1 cellular context compared by ENCODE assay signal in genomic region chr7:22128528-22128920, GRCh38.
TF ChIP-seq lines count a peak whose summit lies in the region.

No MANE protein-coding gene starts in this region.

TF ChIP-seq in HepG2, 621 proteins besides CTCF, POLR2A, EP300 and RAD21 (continued from another document):
- TF ChIP-seq, protein P1, sequence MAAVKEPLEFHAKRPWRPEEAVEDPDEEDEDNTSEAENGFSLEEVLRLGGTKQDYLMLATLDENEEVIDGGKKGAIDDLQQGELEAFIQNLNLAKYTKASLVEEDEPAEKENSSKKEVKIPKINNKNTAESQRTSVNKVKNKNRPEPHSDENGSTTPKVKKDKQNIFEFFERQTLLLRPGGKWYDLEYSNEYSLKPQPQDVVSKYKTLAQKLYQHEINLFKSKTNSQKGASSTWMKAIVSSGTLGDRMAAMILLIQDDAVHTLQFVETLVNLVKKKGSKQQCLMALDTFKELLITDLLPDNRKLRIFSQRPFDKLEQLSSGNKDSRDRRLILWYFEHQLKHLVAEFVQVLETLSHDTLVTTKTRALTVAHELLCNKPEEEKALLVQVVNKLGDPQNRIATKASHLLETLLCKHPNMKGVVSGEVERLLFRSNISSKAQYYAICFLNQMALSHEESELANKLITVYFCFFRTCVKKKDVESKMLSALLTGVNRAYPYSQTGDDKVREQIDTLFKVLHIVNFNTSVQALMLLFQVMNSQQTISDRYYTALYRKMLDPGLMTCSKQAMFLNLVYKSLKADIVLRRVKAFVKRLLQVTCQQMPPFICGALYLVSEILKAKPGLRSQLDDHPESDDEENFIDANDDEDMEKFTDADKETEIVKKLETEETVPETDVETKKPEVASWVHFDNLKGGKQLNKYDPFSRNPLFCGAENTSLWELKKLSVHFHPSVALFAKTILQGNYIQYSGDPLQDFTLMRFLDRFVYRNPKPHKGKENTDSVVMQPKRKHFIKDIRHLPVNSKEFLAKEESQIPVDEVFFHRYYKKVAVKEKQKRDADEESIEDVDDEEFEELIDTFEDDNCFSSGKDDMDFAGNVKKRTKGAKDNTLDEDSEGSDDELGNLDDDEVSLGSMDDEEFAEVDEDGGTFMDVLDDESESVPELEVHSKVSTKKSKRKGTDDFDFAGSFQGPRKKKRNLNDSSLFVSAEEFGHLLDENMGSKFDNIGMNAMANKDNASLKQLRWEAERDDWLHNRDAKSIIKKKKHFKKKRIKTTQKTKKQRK (IDR thresholded peaks at IDR 0.05; ENCODE audit: low read length): no peak
- no peak for TF ChIP-seq PRMT3 (CRISPR knock-in tag; IDR thresholded peaks at IDR 0.05; ENCODE audit: borderline replicate concordance, low read depth)
- TF ChIP-seq, protein P2, sequence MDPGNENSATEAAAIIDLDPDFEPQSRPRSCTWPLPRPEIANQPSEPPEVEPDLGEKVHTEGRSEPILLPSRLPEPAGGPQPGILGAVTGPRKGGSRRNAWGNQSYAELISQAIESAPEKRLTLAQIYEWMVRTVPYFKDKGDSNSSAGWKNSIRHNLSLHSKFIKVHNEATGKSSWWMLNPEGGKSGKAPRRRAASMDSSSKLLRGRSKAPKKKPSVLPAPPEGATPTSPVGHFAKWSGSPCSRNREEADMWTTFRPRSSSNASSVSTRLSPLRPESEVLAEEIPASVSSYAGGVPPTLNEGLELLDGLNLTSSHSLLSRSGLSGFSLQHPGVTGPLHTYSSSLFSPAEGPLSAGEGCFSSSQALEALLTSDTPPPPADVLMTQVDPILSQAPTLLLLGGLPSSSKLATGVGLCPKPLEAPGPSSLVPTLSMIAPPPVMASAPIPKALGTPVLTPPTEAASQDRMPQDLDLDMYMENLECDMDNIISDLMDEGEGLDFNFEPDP (CRISPR knock-in tag; conservative IDR thresholded peaks at IDR 0.05): no peak
- TF ChIP-seq IRX3 (CRISPR knock-in tag; IDR thresholded peaks at IDR 0.05; ENCODE audit: borderline replicate concordance, low read depth): no peak
- TF ChIP-seq ZNF740 (CRISPR knock-in tag; IDR thresholded peaks at IDR 0.05): no peak
- no peak for TF ChIP-seq CREBL2 (CRISPR knock-in tag; IDR thresholded peaks at IDR 0.05; ENCODE audit: borderline replicate concordance)
- no peak for TF ChIP-seq ZBTB20 (CRISPR knock-in tag; IDR thresholded peaks at IDR 0.05; ENCODE audit: borderline replicate concordance, low read depth)
- no peak for TF ChIP-seq RELA (CRISPR knock-in tag; IDR thresholded peaks at IDR 0.05)
- no peak for TF ChIP-seq ZNF124 (CRISPR knock-in tag; IDR thresholded peaks at IDR 0.05)
- TF ChIP-seq ZNF660 (CRISPR knock-in tag; IDR thresholded peaks at IDR 0.05; ENCODE audit: borderline replicate concordance, low read depth): no peak
- TF ChIP-seq, protein P3, sequence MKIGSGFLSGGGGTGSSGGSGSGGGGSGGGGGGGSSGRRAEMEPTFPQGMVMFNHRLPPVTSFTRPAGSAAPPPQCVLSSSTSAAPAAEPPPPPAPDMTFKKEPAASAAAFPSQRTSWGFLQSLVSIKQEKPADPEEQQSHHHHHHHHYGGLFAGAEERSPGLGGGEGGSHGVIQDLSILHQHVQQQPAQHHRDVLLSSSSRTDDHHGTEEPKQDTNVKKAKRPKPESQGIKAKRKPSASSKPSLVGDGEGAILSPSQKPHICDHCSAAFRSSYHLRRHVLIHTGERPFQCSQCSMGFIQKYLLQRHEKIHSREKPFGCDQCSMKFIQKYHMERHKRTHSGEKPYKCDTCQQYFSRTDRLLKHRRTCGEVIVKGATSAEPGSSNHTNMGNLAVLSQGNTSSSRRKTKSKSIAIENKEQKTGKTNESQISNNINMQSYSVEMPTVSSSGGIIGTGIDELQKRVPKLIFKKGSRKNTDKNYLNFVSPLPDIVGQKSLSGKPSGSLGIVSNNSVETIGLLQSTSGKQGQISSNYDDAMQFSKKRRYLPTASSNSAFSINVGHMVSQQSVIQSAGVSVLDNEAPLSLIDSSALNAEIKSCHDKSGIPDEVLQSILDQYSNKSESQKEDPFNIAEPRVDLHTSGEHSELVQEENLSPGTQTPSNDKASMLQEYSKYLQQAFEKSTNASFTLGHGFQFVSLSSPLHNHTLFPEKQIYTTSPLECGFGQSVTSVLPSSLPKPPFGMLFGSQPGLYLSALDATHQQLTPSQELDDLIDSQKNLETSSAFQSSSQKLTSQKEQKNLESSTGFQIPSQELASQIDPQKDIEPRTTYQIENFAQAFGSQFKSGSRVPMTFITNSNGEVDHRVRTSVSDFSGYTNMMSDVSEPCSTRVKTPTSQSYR (CRISPR knock-in tag; IDR thresholded peaks at IDR 0.05; ENCODE audit: borderline replicate concordance): no peak
- TF ChIP-seq ZNF431 (CRISPR knock-in tag; IDR thresholded peaks at IDR 0.05; ENCODE audit: borderline replicate concordance, low read depth): no peak
- TF ChIP-seq, protein P4, sequence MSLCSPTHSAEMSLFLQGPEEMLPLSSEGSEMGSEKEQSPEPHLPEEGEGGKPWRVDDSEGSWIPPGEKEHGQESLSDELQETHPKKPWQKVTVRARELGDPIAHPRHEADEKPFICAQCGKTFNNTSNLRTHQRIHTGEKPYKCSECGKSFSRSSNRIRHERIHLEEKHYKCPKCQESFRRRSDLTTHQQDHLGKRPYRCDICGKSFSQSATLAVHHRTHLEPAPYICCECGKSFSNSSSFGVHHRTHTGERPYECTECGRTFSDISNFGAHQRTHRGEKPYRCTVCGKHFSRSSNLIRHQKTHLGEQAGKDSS (CRISPR knock-in tag; IDR thresholded peaks at IDR 0.05; ENCODE audit: borderline replicate concordance, low read depth): no peak
- no peak for TF ChIP-seq KMT2A (CRISPR knock-in tag; IDR thresholded peaks at IDR 0.05)
